In genomic region chr2:224843141-224843540, GRCh38 we compare ENCODE assay signal across 15 cellular contexts.
DNase-seq lines count a peak whose midpoint lies in the region; ATAC-seq and TF ChIP-seq lines count a peak whose summit lies in the region.
"Had no signal": no experiment of that assay in that cellular context is flagged by ENCODE, and none has a peak within 500 bp of the region (broad histone marks: within the 10 kb centered on the region; RNA-seq: fewer than 3 reads in every experiment).

No MANE protein-coding gene starts in this region.

- H3K9me3 ChIP-seq in breast epithelium: no peaks in the 10 kb centered on the region
- no peaks in the 10 kb centered on the region for H3K9me3 ChIP-seq in T-helper 17 cell (ENCODE audit: control insufficient read depth, low read length, poor library complexity, severe bottlenecking)
- H3K9me3 ChIP-seq: gastrocnemius medialis had no signal

- H3K4me3 ChIP-seq in breast epithelium (no peak overlapping the region), epithelial cell of esophagus (ENCODE audit: low read length) (no peak overlapping the region)
- H3K4me3 ChIP-seq: gastrocnemius medialis, SJCRH30 had no signal

- H3K27me3 Mint-ChIP-seq in MCF 10A (ENCODE audit: insufficient read depth, unreplicated experiment): no peaks in the 10 kb centered on the region
- H3K27me3 Mint-ChIP-seq in T-helper 17 cell: no peaks in the 10 kb centered on the region
- no peaks in the 10 kb centered on the region for H3K27me3 Mint-ChIP-seq in stimulated activated naive B cell treated with anti-CD40 and anti-IgM and Interleukin-4, amounts not matched to agents 10 μg/mL and 1 μg/mL and 100 μg/mL, for 72 hours
- H3K27me3 Mint-ChIP-seq: naive B cell had no signal

- peaks cover 7% of the 10 kb centered on the region for H3K9me3 Mint-ChIP-seq in MCF 10A (ENCODE audit: unreplicated experiment)
- H3K9me3 Mint-ChIP-seq in stimulated activated naive B cell treated with anti-CD40 and anti-IgM and Interleukin-4, amounts not matched to agents 10 μg/mL and 1 μg/mL and 100 μg/mL, for 72 hours: peaks cover 4 to 6% of the 10 kb centered on the region in 2 donors

- no TSS peak for BruUV-seq in MCF 10A (replicated peaks; lab: Mats Ljungman, UMichigan)

- H3K36me3 Mint-ChIP-seq in MCF 10A (ENCODE audit: insufficient read depth, unreplicated experiment): peaks cover 7% of the 10 kb centered on the region
- peaks cover 24% of the 10 kb centered on the region for H3K36me3 Mint-ChIP-seq in T-helper 17 cell (ENCODE audit: low read depth)
- peaks cover 64 to 78% of the 10 kb centered on the region in 2 donors for H3K36me3 Mint-ChIP-seq in stimulated activated naive B cell treated with anti-CD40 and anti-IgM and Interleukin-4, amounts not matched to agents 10 μg/mL and 1 μg/mL and 100 μg/mL, for 72 hours

- H3K4me1 ChIP-seq in breast epithelium: no peaks in the 10 kb centered on the region

- DNase-seq in MCF 10A (ENCODE audit: unreplicated experiment): peak; percentile 36
- no peak for DNase-seq in breast epithelium (ENCODE audit: low spot score in 2 of 2)
- no peak for DNase-seq in T-helper 17 cell
- DNase-seq in epithelial cell of esophagus (ENCODE audit: low read depth): peak; percentile 60
- no peak for DNase-seq in stimulated activated naive B cell treated with anti-CD40 and anti-IgM and Interleukin-4, amounts not matched to agents 10 μg/mL and 1 μg/mL and 100 μg/mL, for 72 hours
- no peak for DNase-seq in G401 (ENCODE audit: low spot score)
- DNase-seq in activated gamma-delta T cell treated with Interleukin-2 at 50 U/mL for 16 hours: no peak
- DNase-seq: activated CD4-positive, alpha-beta T cell treated with anti-CD3 and anti-CD28 coated beads, Interleukin-2, amount 50 U/mL, for 48 hours; activated naive CD4-positive, alpha-beta T cell; cerebellar nuclear complex; gastrocnemius medialis; naive B cell; NCI-H510A had no signal

- no peak overlapping the region for H3K27ac ChIP-seq in breast epithelium
- H3K27ac ChIP-seq: gastrocnemius medialis, SJCRH30 had no signal

- no peaks in the 10 kb centered on the region for H3K27me3 ChIP-seq in breast epithelium
- H3K27me3 ChIP-seq: gastrocnemius medialis, SJCRH30 had no signal

- intact Hi-C loops in MCF 10A (cut with micrococcal nuclease): no loop called here
- intact Hi-C loops in breast epithelium (cut with DNase I; ENCODE audit: low total_unique reads): no loop called here

- ATAC-seq in T-helper 17 cell (no peak), HG03135 (IDR thresholded peaks at IDR 0.05; ENCODE audit: unreplicated experiment) (no peak)
- ATAC-seq in stimulated activated naive B cell treated with anti-CD40 and anti-IgM and Interleukin-4, amounts not matched to agents 10 μg/mL and 1 μg/mL and 100 μg/mL, for 72 hours (replicated peaks): no peak
- ATAC-seq: gastrocnemius medialis had no signal

- CTCF ChIA-PET in MCF 10A (lab: Yijun Ruan, JAX): no interaction called here

- TF ChIP-seq CTCF in MCF 10A (IDR thresholded peaks at IDR 0.05; ENCODE audit: unreplicated experiment) (no peak), breast epithelium (IDR thresholded peaks at IDR 0.05) (no peak), epithelial cell of esophagus (IDR thresholded peaks at IDR 0.05; ENCODE audit: insufficient read depth, low read depth, low read length, missing control alignments) (no peak)

- POLR2A ChIA-PET in MCF 10A (lab: Yijun Ruan, JAX): interaction anchor here (0.6 to 1.9 kb wide), 3 partner anchors 18 to 159 kb away, joined by 3 to 9 read pairs (median 4); no protein-coding TSS in a partner anchor

- no peaks in the 10 kb centered on the region for H3K36me3 ChIP-seq in breast epithelium
- H3K36me3 ChIP-seq: gastrocnemius medialis, SJCRH30 had no signal

- in situ Hi-C loops in G401 (cut with HindIII; ENCODE audit: low sequenced_read_pairs): no loop called here

- TF ChIP-seq POLR2A in breast epithelium (IDR thresholded peaks at IDR 0.05): no peak

- H3K27ac Mint-ChIP-seq in MCF 10A (ENCODE audit: low read depth, unreplicated experiment) (peak overlapping the region; percentile 4), T-helper 17 cell (peak overlapping the region; percentile 67)
- no peak overlapping the region for H3K27ac Mint-ChIP-seq in stimulated activated naive B cell treated with anti-CD40 and anti-IgM and Interleukin-4, amounts not matched to agents 10 μg/mL and 1 μg/mL and 100 μg/mL, for 72 hours

- no peak overlapping the region for H3K4me3 Mint-ChIP-seq in MCF 10A (ENCODE audit: unreplicated experiment)
- no peak overlapping the region for H3K4me3 Mint-ChIP-seq in T-helper 17 cell
- no peak overlapping the region for H3K4me3 Mint-ChIP-seq in stimulated activated naive B cell treated with anti-CD40 and anti-IgM and Interleukin-4, amounts not matched to agents 10 μg/mL and 1 μg/mL and 100 μg/mL, for 72 hours
- H3K4me3 Mint-ChIP-seq: naive B cell had no signal

- H3K4me1 Mint-ChIP-seq in MCF 10A (ENCODE audit: insufficient read depth, unreplicated experiment) (peaks cover 22% of the 10 kb centered on the region), T-helper 17 cell (peaks cover 6% of the 10 kb centered on the region)
- H3K4me1 Mint-ChIP-seq in stimulated activated naive B cell treated with anti-CD40 and anti-IgM and Interleukin-4, amounts not matched to agents 10 μg/mL and 1 μg/mL and 100 μg/mL, for 72 hours: no peaks in the 10 kb centered on the region
- H3K4me1 Mint-ChIP-seq: naive B cell had no signal

Comparison
In these comparisons a context has a peak if more than half of its experiments do, and no peak if none do; other contexts are left out.
1. DNase-seq: peak in MCF 10A (single experiment) and epithelial cell of esophagus (single experiment); none in breast epithelium (0 of 2), T-helper 17 cell (0 of 3), stimulated activated naive B cell treated with anti-CD40 and anti-IgM and Interleukin-4, amounts not matched to agents 10 μg/mL and 1 μg/mL and 100 μg/mL, for 72 hours (single experiment), G401 (single experiment) and activated gamma-delta T cell treated with Interleukin-2 at 50 U/mL for 16 hours (single experiment).